In genomic region chr11:79963886-79964660, GRCh38 we compare ENCODE assay signal across 22 cellular contexts.
"Had no signal": no experiment of that assay in that cellular context is flagged by ENCODE, and none has a peak within 500 bp of the region (broad histone marks: within the 10 kb centered on the region; RNA-seq: fewer than 3 reads in every experiment).

No MANE protein-coding gene starts in this region.

- H3K4me1 Mint-ChIP-seq: activated naive CD4-positive, alpha-beta T cell treated with anti-CD3 and anti-CD28 coated beads, Interleukin-2, amount 10 ng/mL, durations not matched to agents 7 days and 5 days; activated naive CD8-positive, alpha-beta T cell treated with anti-CD3 and anti-CD28 coated beads, Interleukin-2, amount 50 U/mL, for 24 hours; naive B cell; T-cell had no signal

- H3K4me3 ChIP-seq: breast epithelium, coronary artery, left lung, tibial nerve, uterus had no signal

- DNase-seq: activated CD4-positive, alpha-beta T cell treated with anti-CD3 and anti-CD28 coated beads for 48 hours; activated CD4-positive, CD25-positive, alpha-beta regulatory T cell; activated CD8-positive, alpha-beta T cell treated with anti-CD3 and anti-CD28 coated beads, Interleukin-2, amount 10 ng/mL, durations not matched to agents 7 days and 5 days; activated naive CD4-positive, alpha-beta T cell treated with anti-CD3 and anti-CD28 coated beads, Interleukin-2, amount 10 ng/mL, durations not matched to agents 7 days and 5 days; activated naive CD8-positive, alpha-beta T cell treated with anti-CD3 and anti-CD28 coated beads, Interleukin-2, amount 50 U/mL, for 24 hours; activated T-cell treated with anti-CD3 and anti-CD28 coated beads, Interleukin-2, amount 50 U/mL, for 24 hours; aorta; erythroblast; foreskin melanocyte; glutamatergic neuron; left lung; mammary epithelial cell; midbrain; naive B cell; nucleus accumbens; posterior cingulate gyrus; stimulated activated naive CD8-positive, alpha-beta T cell treated with anti-CD3 and anti-CD28 coated beads, Interleukin-15, Interleukin-2, amounts not matched to agents 100 U/mL and 50 U/mL, for 24 hours; T-cell; uterus had no signal

- H3K36me3 ChIP-seq: breast epithelium, left lung, tibial nerve, uterus had no signal

- H3K27me3 ChIP-seq: breast epithelium, left lung, tibial nerve, uterus had no signal

- H3K4me3 Mint-ChIP-seq: activated CD8-positive, alpha-beta T cell treated with anti-CD3 and anti-CD28 coated beads, Interleukin-2, amount 10 ng/mL, durations not matched to agents 7 days and 5 days; activated naive CD4-positive, alpha-beta T cell treated with anti-CD3 and anti-CD28 coated beads, Interleukin-2, amount 10 ng/mL, durations not matched to agents 7 days and 5 days; activated naive CD8-positive, alpha-beta T cell treated with anti-CD3 and anti-CD28 coated beads, Interleukin-2, amount 50 U/mL, for 24 hours; activated T-cell treated with anti-CD3 and anti-CD28 coated beads, Interleukin-2, amount 50 U/mL, for 24 hours; naive B cell; T-cell had no signal

- H3K36me3 Mint-ChIP-seq: activated naive CD4-positive, alpha-beta T cell treated with anti-CD3 and anti-CD28 coated beads, Interleukin-2, amount 10 ng/mL, durations not matched to agents 7 days and 5 days; naive B cell; T-cell had no signal

- ATAC-seq: activated CD8-positive, alpha-beta T cell treated with anti-CD3 and anti-CD28 coated beads, Interleukin-2, amount 10 ng/mL, durations not matched to agents 7 days and 5 days; activated naive CD8-positive, alpha-beta T cell treated with anti-CD3 and anti-CD28 coated beads, Interleukin-2, amount 50 U/mL, for 24 hours; left lung; stimulated activated naive CD8-positive, alpha-beta T cell treated with anti-CD3 and anti-CD28 coated beads, Interleukin-15, Interleukin-2, amounts not matched to agents 100 U/mL and 50 U/mL, for 24 hours; T-cell had no signal

- H3K4me1 ChIP-seq: breast epithelium, left lung, tibial nerve, uterus had no signal

- H3K27ac Mint-ChIP-seq: activated CD8-positive, alpha-beta T cell treated with anti-CD3 and anti-CD28 coated beads, Interleukin-2, amount 10 ng/mL, durations not matched to agents 7 days and 5 days; activated naive CD4-positive, alpha-beta T cell treated with anti-CD3 and anti-CD28 coated beads, Interleukin-2, amount 10 ng/mL, durations not matched to agents 7 days and 5 days; activated naive CD8-positive, alpha-beta T cell treated with anti-CD3 and anti-CD28 coated beads, Interleukin-2, amount 50 U/mL, for 24 hours; activated T-cell treated with anti-CD3 and anti-CD28 coated beads, Interleukin-2, amount 50 U/mL, for 24 hours; T-cell had no signal

- H3K27ac ChIP-seq: breast epithelium, coronary artery, left lung, tibial nerve, uterus had no signal

- H3K27me3 Mint-ChIP-seq: activated naive CD4-positive, alpha-beta T cell treated with anti-CD3 and anti-CD28 coated beads, Interleukin-2, amount 10 ng/mL, durations not matched to agents 7 days and 5 days; activated naive CD8-positive, alpha-beta T cell treated with anti-CD3 and anti-CD28 coated beads, Interleukin-2, amount 50 U/mL, for 24 hours; activated T-cell treated with anti-CD3 and anti-CD28 coated beads, Interleukin-2, amount 50 U/mL, for 24 hours; naive B cell; T-cell had no signal
